Comparison of ENCODE assay signal across 22 cellular contexts in genomic region chr4:186015212-186015817, GRCh38. TPM values are rescaled to one million over a fixed set of nuclear protein-coding genes. Genes with fewer than 3 reads are reported as not detected.
A peak's percentile ranks its signal among the peaks of the same experiment; 100 is the strongest.
DNase-seq lines count a peak whose midpoint lies in the region; ATAC-seq and TF ChIP-seq lines count a peak whose summit lies in the region.
"Had no signal": no experiment of that assay in that cellular context is flagged by ENCODE, and none has a peak within 500 bp of the region (broad histone marks: within the 10 kb centered on the region; RNA-seq: fewer than 3 reads in every experiment).

No MANE protein-coding gene starts in this region.

- peaks cover 9% of the 10 kb centered on the region for H3F3A ChIP-seq in neural progenitor cell (ENCODE audit: low read depth)

- peak overlapping the region; percentile 76 for H2AFZ ChIP-seq in neural progenitor cell (replicated peaks)

- H3K4me1 Mint-ChIP-seq in neural progenitor cell: peaks cover 2% of the 10 kb centered on the region
- H3K4me1 Mint-ChIP-seq: CD8-positive, alpha-beta memory T cell had no signal

- DNase-seq in HT-29 (ENCODE audit: low spot score) (peak; percentile 1), left ventricle myocardium inferior (peak; percentile 40), neural progenitor cell (ENCODE audit: low spot score) (peak; percentile 38), amniotic stem cell (lab: John Stamatoyannopoulos, UW) (no peak), NCI-H1092 (lab: John Stamatoyannopoulos, UW) (no peak)
- DNase-seq: activated CD4-positive, CD25-positive, alpha-beta regulatory T cell; activated CD8-positive, alpha-beta T cell treated with anti-CD3 and anti-CD28 coated beads for 36 hours; brain microvascular endothelial cell; CD8-positive, alpha-beta memory T cell; colonic mucosa; DMS153; left lung; mucosa of descending colon; NCI-H1105 treated with DMSO at 0.1 percent for 48 hours; NCI-H2107; stimulated activated CD4-positive, alpha-beta T cell treated with anti-CD3 and anti-CD28 coated beads, Interleukin-2, amount 100 ng/mL, for 48 hours; stimulated activated naive CD8-positive, alpha-beta T cell treated with anti-CD3 and anti-CD28 coated beads, Interleukin-15, Interleukin-2, amounts not matched to agents 100 U/mL and 50 U/mL, for 24 hours; T-helper 9 cell; thyroid gland had no signal

- no peaks in the 10 kb centered on the region for H3K27me3 ChIP-seq in left ventricle myocardium inferior (ENCODE audit: low read depth)
- H3K27me3 ChIP-seq in neural progenitor cell: no peaks in the 10 kb centered on the region
- H3K27me3 ChIP-seq: brain microvascular endothelial cell, colonic mucosa, left lung, thyroid gland had no signal

- H3K4me1 ChIP-seq in left ventricle myocardium inferior: peaks cover 26% of the 10 kb centered on the region
- peaks cover 13% of the 10 kb centered on the region for H3K4me1 ChIP-seq in neural progenitor cell
- H3K4me1 ChIP-seq: colonic mucosa, left lung had no signal

- H3K79me2 ChIP-seq in neural progenitor cell (ENCODE audit: low read depth): no peaks in the 10 kb centered on the region

- TF ChIP-seq CTCF in left ventricle myocardium inferior (IDR thresholded peaks at IDR 0.05; ENCODE audit: borderline replicate concordance): no peak
- peak; percentile 33 for TF ChIP-seq CTCF in neural progenitor cell (IDR thresholded peaks at IDR 0.05)

- intact Hi-C loops in left ventricle myocardium inferior (cut with micrococcal nuclease): no loop called here

- ATAC-seq in SK-N-SH treated with all-trans-retinoic acid at 6 μM for 48 hours (peak; percentile 35; the same call in 1 of the 3 replicates), GM21737 (IDR thresholded peaks at IDR 0.05; ENCODE audit: unreplicated experiment) (no peak)
- ATAC-seq: activated CD8-positive, alpha-beta T cell treated with anti-CD3 and anti-CD28 coated beads for 36 hours; left lung; mucosa of descending colon; stimulated activated naive CD8-positive, alpha-beta T cell treated with anti-CD3 and anti-CD28 coated beads, Interleukin-15, Interleukin-2, amounts not matched to agents 100 U/mL and 50 U/mL, for 24 hours had no signal

- H3K36me3 ChIP-seq in left ventricle myocardium inferior (no peaks in the 10 kb centered on the region), neural progenitor cell (no peaks in the 10 kb centered on the region)
- H3K36me3 ChIP-seq: brain microvascular endothelial cell, colonic mucosa, left lung, thyroid gland had no signal

- no peaks in the 10 kb centered on the region for H4K20me1 ChIP-seq in neural progenitor cell (ENCODE audit: low read depth)

- peak overlapping the region; percentile 43 for H3K4me3 ChIP-seq in left ventricle myocardium inferior
- no peak overlapping the region for H3K4me3 ChIP-seq in neural progenitor cell
- H3K4me3 ChIP-seq: colonic mucosa, left lung, mucosa of descending colon, smooth muscle cell, thyroid gland had no signal

- no peaks in the 10 kb centered on the region for H3K36me3 Mint-ChIP-seq in neural progenitor cell
- H3K36me3 Mint-ChIP-seq: CD8-positive, alpha-beta memory T cell had no signal

- H3K9ac ChIP-seq in neural progenitor cell: no peak overlapping the region

- no peak overlapping the region for H3K27ac Mint-ChIP-seq in neural progenitor cell
- H3K27ac Mint-ChIP-seq: activated CD8-positive, alpha-beta T cell treated with anti-CD3 and anti-CD28 coated beads for 36 hours; CD8-positive, alpha-beta memory T cell had no signal

- peaks cover 9% of the 10 kb centered on the region for H3K9me3 Mint-ChIP-seq in neural progenitor cell
- H3K9me3 Mint-ChIP-seq: activated CD8-positive, alpha-beta T cell treated with anti-CD3 and anti-CD28 coated beads for 36 hours; CD8-positive, alpha-beta memory T cell had no signal

- H3K9me3 ChIP-seq in left ventricle myocardium inferior (replicated peaks) (peaks cover 8% of the 10 kb centered on the region), neural progenitor cell (ENCODE audit: low read depth) (no peaks in the 10 kb centered on the region)
- H3K9me3 ChIP-seq: colonic mucosa, left lung, mucosa of descending colon, thyroid gland had no signal

- H3K4me3 Mint-ChIP-seq in neural progenitor cell: no peak overlapping the region
- H3K4me3 Mint-ChIP-seq: activated CD8-positive, alpha-beta T cell treated with anti-CD3 and anti-CD28 coated beads for 36 hours; CD8-positive, alpha-beta memory T cell had no signal

- peaks cover 13% of the 10 kb centered on the region for H3K27me3 Mint-ChIP-seq in neural progenitor cell (ENCODE audit: insufficient read depth, low read depth)

- no peak overlapping the region for H3K4me2 ChIP-seq in neural progenitor cell
- H3K4me2 ChIP-seq: smooth muscle cell had no signal

- H3K27ac ChIP-seq in left ventricle myocardium inferior (replicated peaks): peak overlapping the region; percentile 85
- H3K27ac ChIP-seq in neural progenitor cell: no peak overlapping the region
- H3K27ac ChIP-seq: brain microvascular endothelial cell, colonic mucosa, left lung, thyroid gland had no signal

TF ChIP-seq in SK-N-SH treated with all-trans-retinoic acid at 6 μM for 48 hours, 23 proteins besides CTCF, POLR2A, EP300 and RAD21:
- TF ChIP-seq OSR1 (CRISPR knock-in tag; IDR thresholded peaks at IDR 0.05) (no peak), CSRNP3 (CRISPR knock-in tag; IDR thresholded peaks at IDR 0.05) (no peak), TCF4 (CRISPR knock-in tag; IDR thresholded peaks at IDR 0.05; ENCODE audit: borderline replicate concordance) (no peak), ZFP3 (CRISPR knock-in tag; IDR thresholded peaks at IDR 0.05) (no peak), PPARA (CRISPR knock-in tag; IDR thresholded peaks at IDR 0.05; ENCODE audit: borderline replicate concordance) (no peak)
TF ChIP-seq in SK-N-SH treated with all-trans-retinoic acid at 6 μM for 48 hours: peak in this region for 0.

RNA-seq across cellular contexts. Expression of gene TLR3, which starts 53.6 kb away (rescaled TPM):
- 1.9 and 2.3 TPM in 2 replicates for total RNA-seq in HT-29 (2014; rRNA removed; shearing (Covaris generic))
- 4.9 TPM for total RNA-seq in left ventricle myocardium inferior
- total RNA-seq in neural progenitor cell (ENCODE audit: low replicate concordance): 0.62 and 0.92 TPM in 2 replicates
- total RNA-seq: activated CD8-positive, alpha-beta T cell treated with anti-CD3 and anti-CD28 coated beads for 36 hours had no signal

Comparison
In these comparisons a context has a peak if more than half of its experiments do, and no peak if none do; other contexts are left out.
1. DNase-seq: peak in HT-29 (single experiment), left ventricle myocardium inferior (single experiment) and neural progenitor cell (single experiment); none in amniotic stem cell (single experiment) and NCI-H1092 (single experiment).